ENCODE assay signal across 15 cellular contexts in the genomic region with DNA sequence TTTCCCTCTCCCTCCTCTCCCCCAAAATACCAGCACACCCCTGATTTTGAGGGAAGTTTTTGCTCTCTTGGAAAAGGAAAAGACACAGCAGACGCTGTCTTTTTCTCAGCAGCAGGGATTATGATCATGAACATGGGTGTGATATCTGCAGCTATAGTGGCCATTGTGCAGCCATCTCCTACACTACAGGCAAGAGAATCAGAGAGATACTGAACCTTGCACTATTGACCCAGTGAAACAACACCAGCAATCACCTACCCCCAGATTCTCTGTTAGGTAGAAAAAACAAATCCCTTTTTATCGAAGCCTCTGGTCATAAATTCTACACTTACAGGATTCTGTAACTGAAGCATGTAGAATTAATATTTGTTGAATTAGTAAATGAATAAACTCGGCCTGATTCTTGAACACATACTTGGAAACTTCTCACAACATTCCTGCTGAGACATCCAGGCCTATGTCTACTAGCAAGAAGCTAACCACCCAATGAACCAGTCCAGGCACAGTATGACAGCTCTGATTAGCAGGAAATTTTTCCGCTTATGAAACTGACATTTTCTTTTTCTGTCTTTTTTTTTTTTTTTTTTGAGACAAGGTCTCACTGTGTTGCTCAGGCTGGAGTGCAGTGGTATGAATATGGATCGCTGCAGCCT. TPM values are rescaled to one million over a fixed set of nuclear protein-coding genes. Genes with fewer than 3 reads are reported as not detected.
A peak's percentile ranks its signal among the peaks of the same experiment; 100 is the strongest.
DNase-seq lines count a peak whose midpoint lies in the region; ATAC-seq and TF ChIP-seq lines count a peak whose summit lies in the region.
"Had no signal": no experiment of that assay in that cellular context is flagged by ENCODE, and none has a peak within 500 bp of the region (broad histone marks: within the 10 kb centered on the region; RNA-seq: fewer than 3 reads in every experiment).

No MANE protein-coding gene starts in this region.

- no TSS peak for BruUV-seq in Panc1 (replicated peaks; lab: Mats Ljungman, UMichigan)

- no peaks in the 10 kb centered on the region for H3K27me3 ChIP-seq in Panc1 (ENCODE audit: control insufficient read depth, insufficient read depth, low read length)

- peaks cover 35% of the 10 kb centered on the region for H3K4me1 ChIP-seq in Panc1 (ENCODE audit: control insufficient read depth, insufficient read depth, low read length)

- peak overlapping the region; percentile 75 for H3K27ac ChIP-seq in Panc1 (ENCODE audit: low read length)
- H3K27ac ChIP-seq: HL-60, KMS-11 had no signal

- no peak for TF ChIP-seq CTCF in AG10803 (conservative IDR thresholded peaks at IDR 0.05; ENCODE audit: low read length)
- no peak for TF ChIP-seq CTCF in Panc1 (IDR thresholded peaks at IDR 0.05)
- TF ChIP-seq CTCF in GM10248 (IDR thresholded peaks at IDR 0.05; ENCODE audit: control extremely low read depth, extremely low read depth, low read depth, missing control alignments), result no peak

- H3K36me3 ChIP-seq in Panc1 (ENCODE audit: control insufficient read depth, insufficient read depth, low read length), result no peaks in the 10 kb centered on the region

- peak; percentile 60 for DNase-seq in AG10803 (ENCODE audit: low read depth)
- no peak for DNase-seq in Panc1 (ENCODE audit: low read depth, low spot score)
- peak; percentile 32 for DNase-seq in iris pigment epithelial cell (ENCODE audit: low read depth)
- DNase-seq in posterior vena cava (ENCODE audit: low spot score), result peak; percentile 0
- DNase-seq in NCI-H187 (lab: John Stamatoyannopoulos, UW), result no peak
- no peak for DNase-seq in NCI-H2107 treated with DMSO at 0.1 percent for 48 hours (lab: John Stamatoyannopoulos, UW; ENCODE audit: unreplicated experiment)
- DNase-seq in GM10248 (ENCODE audit: extremely low spot score), result no peak
- DNase-seq: CD4-positive, alpha-beta memory T cell; DND-41; GOT3; NCI-H1092; NCI-H510A; SHP77 treated with DMSO at 0.1 percent for 48 hours had no signal

- intact Hi-C loops in Panc1 (cut with micrococcal nuclease; ENCODE audit: unreplicated experiment), result no loop called here
- intact Hi-C loops in posterior vena cava (cut with DNase I), result no loop called here

- CTCF ChIA-PET in Panc1 (lab: Charles Lee) (interaction anchor here (1.0 kb wide), 1 partner anchor 34 kb away, joined by 8 read pairs; no protein-coding TSS in a partner anchor), GM10248 (lab: Yijun Ruan, JAX) (interaction anchor here (1.3 kb wide), 1 partner anchor 9 kb away, joined by 5 read pairs; no protein-coding TSS in a partner anchor)

- ATAC-seq in Panc1, result no peak

- POLR2A ChIA-PET in Panc1 (lab: Charles Lee) (interaction anchor here (0.6 kb wide), 1 partner anchor 189 kb away, joined by 3 read pairs; no protein-coding TSS in a partner anchor), GM10248 (lab: Yijun Ruan, JAX) (no interaction called here)

- H3K4me3 ChIP-seq in AG10803 (ENCODE audit: low read length) (no peak overlapping the region), Panc1 (ENCODE audit: low read depth in 2 of 2, low read length in 2 of 2) (no peak overlapping the region)

- in situ Hi-C loops in Panc1 (cut with HindIII; ENCODE audit: low pct_unique_long_range_greater_than_20kb, low sequenced_read_pairs), result no loop called here

- H3K9me3 ChIP-seq in Panc1 (ENCODE audit: control insufficient read depth, insufficient read depth, low read depth, low read length), result no peaks in the 10 kb centered on the region

RNA-seq across cellular contexts. Expression of gene AFAP1, which starts 5.0 kb away (rescaled TPM):
- total RNA-seq in Panc1 (2021; ENCODE audit: unreplicated experiment) (94.7 TPM), posterior vena cava (10 to 100 TPM; 45.3 TPM)
- polyA plus RNA-seq in Panc1 (2012; ENCODE audit: insufficient read length), result 90.7 TPM

Comparison
In these comparisons a context has a peak if more than half of its experiments do, and no peak if none do; other contexts are left out.
1. DNase-seq: peak in AG10803 (single experiment), iris pigment epithelial cell (single experiment) and posterior vena cava (single experiment); none in Panc1 (single experiment), NCI-H187 (0 of 2), NCI-H2107 treated with DMSO at 0.1 percent for 48 hours (single experiment) and GM10248 (single experiment).